Comparison of ENCODE assay signal across 14 cellular contexts in the genomic region with DNA sequence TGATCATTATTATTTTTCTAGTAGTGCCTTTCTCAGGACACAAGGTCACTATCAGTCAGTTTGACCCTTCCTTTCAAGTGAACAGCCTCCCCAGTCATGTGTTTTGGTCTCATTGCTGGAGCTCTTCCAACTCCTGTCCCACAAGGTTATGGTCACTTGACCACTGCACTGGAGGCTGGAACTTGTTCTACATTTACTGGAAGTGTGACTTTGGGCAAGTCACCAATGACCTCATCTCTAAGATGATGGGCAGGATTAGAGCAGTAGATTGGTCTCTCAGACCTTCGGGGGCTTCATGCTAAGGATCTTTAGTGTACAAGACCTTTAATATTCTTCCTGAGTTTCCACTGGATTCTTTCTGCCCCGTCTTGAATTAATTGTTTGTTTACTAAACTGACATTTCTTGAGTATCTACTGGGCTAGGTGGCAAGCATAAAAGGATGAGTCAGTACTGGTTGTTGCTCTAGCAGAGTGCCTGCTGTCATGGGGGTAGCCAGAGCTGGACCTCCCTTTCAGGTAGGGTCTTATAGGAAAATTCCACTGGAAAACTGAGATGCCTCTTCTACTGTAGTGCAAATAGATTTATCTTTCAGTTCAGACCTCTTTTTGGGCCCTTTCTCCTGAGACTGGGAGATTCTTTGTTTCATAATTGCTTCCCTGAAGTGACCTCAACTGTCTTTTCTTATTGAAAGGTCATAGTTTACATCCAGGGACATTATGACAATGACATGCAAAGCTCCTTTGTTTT.
DNase-seq lines count a peak whose midpoint lies in the region; ATAC-seq and TF ChIP-seq lines count a peak whose summit lies in the region.
"Had no signal": no experiment of that assay in that cellular context is flagged by ENCODE, and none has a peak within 500 bp of the region (broad histone marks: within the 10 kb centered on the region; RNA-seq: fewer than 3 reads in every experiment).

No MANE protein-coding gene starts in this region.

- POLR2A ChIA-PET in CD8-positive, alpha-beta memory T cell (lab: Charles Lee), result no interaction called here
- POLR2A ChIA-PET in activated CD4-positive, alpha-beta T cell treated with anti-CD3 and anti-CD28 coated beads, Interleukin-2, amount 10 ng/mL, durations not matched to agents 7 days and 5 days (lab: Charles Lee), result no interaction called here

- ATAC-seq in GM21576 (IDR thresholded peaks at IDR 0.05; ENCODE audit: unreplicated experiment) (no peak), GM21529 (IDR thresholded peaks at IDR 0.05; ENCODE audit: unreplicated experiment) (no peak)
- ATAC-seq: stimulated activated memory B cell treated with anti-CD40 and anti-IgM and Interleukin-4, amounts not matched to agents 10 μg/mL and 1 μg/mL and 100 μg/mL, for 72 hours had no signal

- TF ChIP-seq CTCF in CD14-positive monocyte (IDR thresholded peaks at IDR 0.05) (no peak), choroid plexus epithelial cell (conservative IDR thresholded peaks at IDR 0.05; ENCODE audit: low read depth, low read length) (no peak)

- H3K36me3 ChIP-seq in CD8-positive, alpha-beta memory T cell (ENCODE audit: insufficient read depth, low read length), result no peaks in the 10 kb centered on the region
- H3K36me3 ChIP-seq: BE2C had no signal

- H3K27ac Mint-ChIP-seq in CD14-positive monocyte, result peak overlapping the region in 4 of 7 donors; percentile 42 to 70 (median 52)
- no peak overlapping the region for H3K27ac Mint-ChIP-seq in CD8-positive, alpha-beta memory T cell
- H3K27ac Mint-ChIP-seq in activated CD4-positive, alpha-beta T cell treated with anti-CD3 and anti-CD28 coated beads, Interleukin-2, amount 10 ng/mL, durations not matched to agents 7 days and 5 days, result no peak overlapping the region
- H3K27ac Mint-ChIP-seq: activated CD4-positive, alpha-beta memory T cell treated with anti-CD3 and anti-CD28 coated beads, Interleukin-2, amount 10 ng/mL, durations not matched to agents 7 days and 5 days; stimulated activated memory B cell treated with anti-CD40 and anti-IgM and Interleukin-4, amounts not matched to agents 10 μg/mL and 1 μg/mL and 100 μg/mL, for 72 hours had no signal

- no peak overlapping the region for H3K4me3 ChIP-seq in choroid plexus epithelial cell (ENCODE audit: low read depth, low read length)
- no peak overlapping the region for H3K4me3 ChIP-seq in CD8-positive, alpha-beta memory T cell (ENCODE audit: low read length)

- H3K27me3 Mint-ChIP-seq in CD14-positive monocyte (ENCODE audit: low read depth in 3 of 3), result no peaks in the 10 kb centered on the region
- H3K27me3 Mint-ChIP-seq in CD8-positive, alpha-beta memory T cell, result peaks cover 0 to 1% of the 10 kb centered on the region in 2 donors
- no peaks in the 10 kb centered on the region for H3K27me3 Mint-ChIP-seq in activated CD4-positive, alpha-beta T cell treated with anti-CD3 and anti-CD28 coated beads, Interleukin-2, amount 10 ng/mL, durations not matched to agents 7 days and 5 days
- H3K27me3 Mint-ChIP-seq: activated CD4-positive, alpha-beta memory T cell treated with anti-CD3 and anti-CD28 coated beads, Interleukin-2, amount 10 ng/mL, durations not matched to agents 7 days and 5 days; central memory CD8-positive, alpha-beta T cell; stimulated activated memory B cell treated with anti-CD40 and anti-IgM and Interleukin-4, amounts not matched to agents 10 μg/mL and 1 μg/mL and 100 μg/mL, for 72 hours had no signal

- H3K27ac ChIP-seq in CD8-positive, alpha-beta memory T cell (ENCODE audit: low read depth, low read length), result no peak overlapping the region

- H3K27me3 ChIP-seq in CD8-positive, alpha-beta memory T cell (ENCODE audit: insufficient read depth, low read length, poor library complexity, severe bottlenecking), result no peaks in the 10 kb centered on the region
- H3K27me3 ChIP-seq: BE2C had no signal

- H3K36me3 Mint-ChIP-seq in CD14-positive monocyte, result peaks cover 10 to 12% of the 10 kb centered on the region in 2 donors
- peaks cover 0 to 4% (median 1%) of the 10 kb centered on the region in 3 donors for H3K36me3 Mint-ChIP-seq in CD8-positive, alpha-beta memory T cell
- H3K36me3 Mint-ChIP-seq in activated CD4-positive, alpha-beta T cell treated with anti-CD3 and anti-CD28 coated beads, Interleukin-2, amount 10 ng/mL, durations not matched to agents 7 days and 5 days (ENCODE audit: low read depth), result peaks cover 5% of the 10 kb centered on the region
- H3K36me3 Mint-ChIP-seq: stimulated activated memory B cell treated with anti-CD40 and anti-IgM and Interleukin-4, amounts not matched to agents 10 μg/mL and 1 μg/mL and 100 μg/mL, for 72 hours had no signal

- no peaks in the 10 kb centered on the region for H3K4me1 ChIP-seq in CD8-positive, alpha-beta memory T cell (ENCODE audit: insufficient read depth, low read length)

- CTCF ChIA-PET in CD8-positive, alpha-beta memory T cell (lab: Charles Lee), result interaction anchor here (0.6 kb wide), 1 partner anchor 35 kb away, joined by 3 read pairs; no protein-coding TSS in a partner anchor
- CTCF ChIA-PET in activated CD4-positive, alpha-beta T cell treated with anti-CD3 and anti-CD28 coated beads, Interleukin-2, amount 10 ng/mL, durations not matched to agents 7 days and 5 days (lab: Charles Lee), result interaction anchor here (1.0 to 2.2 kb wide), 3 partner anchors 18 to 22 kb away, joined by 3 to 6 read pairs (median 4); no protein-coding TSS in a partner anchor

- H3K9me3 ChIP-seq in CD8-positive, alpha-beta memory T cell (ENCODE audit: low read length), result no peaks in the 10 kb centered on the region
- H3K9me3 ChIP-seq: BE2C had no signal

- intact Hi-C loops in CD14-positive monocyte (cut with micrococcal nuclease), result no loop called here

- no peak overlapping the region for H3K4me3 Mint-ChIP-seq in CD14-positive monocyte
- no peak overlapping the region for H3K4me3 Mint-ChIP-seq in CD8-positive, alpha-beta memory T cell
- no peak overlapping the region for H3K4me3 Mint-ChIP-seq in activated CD4-positive, alpha-beta T cell treated with anti-CD3 and anti-CD28 coated beads, Interleukin-2, amount 10 ng/mL, durations not matched to agents 7 days and 5 days
- H3K4me3 Mint-ChIP-seq: activated CD4-positive, alpha-beta memory T cell treated with anti-CD3 and anti-CD28 coated beads, Interleukin-2, amount 10 ng/mL, durations not matched to agents 7 days and 5 days; central memory CD8-positive, alpha-beta T cell; stimulated activated memory B cell treated with anti-CD40 and anti-IgM and Interleukin-4, amounts not matched to agents 10 μg/mL and 1 μg/mL and 100 μg/mL, for 72 hours had no signal

- peaks cover 14% of the 10 kb centered on the region for H3K4me1 Mint-ChIP-seq in CD14-positive monocyte
- H3K4me1 Mint-ChIP-seq in CD8-positive, alpha-beta memory T cell, result peaks cover 0 to 7% (median 0%) of the 10 kb centered on the region in 3 donors
- H3K4me1 Mint-ChIP-seq in activated CD4-positive, alpha-beta T cell treated with anti-CD3 and anti-CD28 coated beads, Interleukin-2, amount 10 ng/mL, durations not matched to agents 7 days and 5 days, result peaks cover 9% of the 10 kb centered on the region
- H3K4me1 Mint-ChIP-seq: central memory CD8-positive, alpha-beta T cell; stimulated activated memory B cell treated with anti-CD40 and anti-IgM and Interleukin-4, amounts not matched to agents 10 μg/mL and 1 μg/mL and 100 μg/mL, for 72 hours had no signal

- DNase-seq in CD14-positive monocyte (ENCODE audit: low spot score) (no peak), HT1080 (ENCODE audit: low read depth) (peak; percentile 44), choroid plexus epithelial cell (ENCODE audit: low read depth) (peak; percentile 22), iPS-NIHi7 (ENCODE audit: extremely low spot score) (peak; percentile 53)
- DNase-seq in CD8-positive, alpha-beta memory T cell, result no peak
- no peak for DNase-seq in activated CD4-positive, alpha-beta T cell treated with anti-CD3 and anti-CD28 coated beads, Interleukin-2, amount 10 ng/mL, durations not matched to agents 7 days and 5 days
- DNase-seq: activated CD4-positive, alpha-beta memory T cell treated with anti-CD3 and anti-CD28 coated beads, Interleukin-2, amount 10 ng/mL, durations not matched to agents 7 days and 5 days; BE2C; NCI-H2081 treated with DMSO at 0.1 percent for 48 hours; posterior cingulate gyrus had no signal

- H3K9me3 Mint-ChIP-seq in CD14-positive monocyte, result no peaks in the 10 kb centered on the region
- H3K9me3 Mint-ChIP-seq in CD8-positive, alpha-beta memory T cell, result no peaks in the 10 kb centered on the region
- no peaks in the 10 kb centered on the region for H3K9me3 Mint-ChIP-seq in activated CD4-positive, alpha-beta T cell treated with anti-CD3 and anti-CD28 coated beads, Interleukin-2, amount 10 ng/mL, durations not matched to agents 7 days and 5 days
- H3K9me3 Mint-ChIP-seq: activated CD4-positive, alpha-beta memory T cell treated with anti-CD3 and anti-CD28 coated beads, Interleukin-2, amount 10 ng/mL, durations not matched to agents 7 days and 5 days; central memory CD8-positive, alpha-beta T cell; stimulated activated memory B cell treated with anti-CD40 and anti-IgM and Interleukin-4, amounts not matched to agents 10 μg/mL and 1 μg/mL and 100 μg/mL, for 72 hours had no signal

Comparison
In these comparisons a context has a peak if more than half of its experiments do, and no peak if none do; other contexts are left out.
1. DNase-seq: peak in HT1080 (single experiment), choroid plexus epithelial cell (single experiment) and iPS-NIHi7 (single experiment); none in CD14-positive monocyte (single experiment), CD8-positive, alpha-beta memory T cell (0 of 5) and activated CD4-positive, alpha-beta T cell treated with anti-CD3 and anti-CD28 coated beads, Interleukin-2, amount 10 ng/mL, durations not matched to agents 7 days and 5 days (single experiment).
2. H3K27ac Mint-ChIP-seq: peak in CD14-positive monocyte (4 of 7); none in CD8-positive, alpha-beta memory T cell (0 of 8) and activated CD4-positive, alpha-beta T cell treated with anti-CD3 and anti-CD28 coated beads, Interleukin-2, amount 10 ng/mL, durations not matched to agents 7 days and 5 days (single experiment).